In the genomic region with DNA sequence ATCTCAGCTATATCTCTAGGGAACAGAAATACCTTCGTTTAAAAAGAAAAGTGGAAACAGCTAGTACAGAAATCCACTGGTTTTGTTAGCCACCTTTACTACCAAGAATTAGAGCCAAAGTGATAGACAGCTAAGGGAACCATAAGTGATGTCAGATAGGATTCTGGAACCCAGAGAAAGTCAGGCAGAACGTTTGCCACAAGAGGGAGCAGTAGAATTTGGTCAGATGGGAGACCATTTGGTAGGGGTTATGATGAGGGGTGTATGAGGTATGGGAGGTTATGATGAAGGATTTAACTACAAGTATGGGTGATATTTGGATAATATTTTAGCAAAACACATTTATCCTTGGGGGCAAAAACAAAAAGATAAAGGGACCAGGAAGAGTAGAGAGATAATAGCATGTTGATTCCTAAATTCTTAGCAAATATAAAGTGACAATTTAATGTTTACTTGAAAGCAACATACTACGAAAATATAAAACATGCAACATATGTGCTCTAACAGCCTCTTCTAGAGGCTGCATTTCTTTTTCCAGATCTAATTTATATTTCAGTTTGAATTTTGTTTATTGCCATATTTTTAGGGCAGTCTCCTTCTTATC, we compare ENCODE assay signal across 8 cellular contexts. TPM values are rescaled to one million over a fixed set of nuclear protein-coding genes. Genes with fewer than 3 reads are reported as not detected.
DNase-seq lines count a peak whose midpoint lies in the region; ATAC-seq and TF ChIP-seq lines count a peak whose summit lies in the region.

No MANE protein-coding gene starts in this region.

- H3K9me3 Mint-ChIP-seq in CD14-positive monocyte = peaks cover 0 to 6% (median 5%) of the 10 kb centered on the region in 7 donors
- no peaks in the 10 kb centered on the region for H3K9me3 Mint-ChIP-seq in CD4-positive, alpha-beta T cell

- no peaks in the 10 kb centered on the region for H3K9me2 ChIP-seq in HCT116 (ENCODE audit: insufficient read depth)

- no peaks in the 10 kb centered on the region for H3K4me1 ChIP-seq in HCT116 (ENCODE audit: control insufficient read depth in 1 of 2, insufficient read depth in 2 of 2, low read length in 2 of 2)
- peaks cover 23% of the 10 kb centered on the region for H3K4me1 ChIP-seq in stomach smooth muscle (ENCODE audit: control insufficient read depth, insufficient read depth, low read length)

- H3K36me3 ChIP-seq in HCT116 (ENCODE audit: control insufficient read depth in 1 of 2, insufficient read depth in 2 of 2, low read length in 2 of 2) = no peaks in the 10 kb centered on the region
- H3K36me3 ChIP-seq in stomach smooth muscle (ENCODE audit: control insufficient read depth in 2 of 2, insufficient read depth in 2 of 2, low read length in 2 of 2) = peaks cover 2 to 7% of the 10 kb centered on the region in 2 donors

- H3K27me3 ChIP-seq in HCT116 (ENCODE audit: insufficient read depth, low read length) (no peaks in the 10 kb centered on the region), stomach smooth muscle (ENCODE audit: control insufficient read depth in 1 of 2, insufficient read depth in 2 of 2, low read length in 2 of 2) (no peaks in the 10 kb centered on the region)
- peaks cover 14% of the 10 kb centered on the region for H3K27me3 ChIP-seq in CD4-positive, alpha-beta T cell (ENCODE audit: control insufficient read depth, insufficient read depth, low read length)

- DNase-seq in CD14-positive monocyte (ENCODE audit: low spot score) (no peak), HCT116 (ENCODE audit: low read depth, low spot score) (peak; percentile 10), NCI-H82 (lab: John Stamatoyannopoulos, UW) (peak; percentile 90), fibroblast of gingiva (ENCODE audit: low read depth) (peak; percentile 31), GM19238 (ENCODE audit: insufficient read length, low spot score) (no peak)
- DNase-seq in NK-92 treated with Interleukin-12 subunit alpha and Interleukin-12 subunit beta, amount 100 ng/mL, for 24 hours (lab: John Stamatoyannopoulos, UW) = no peak
- no peak for DNase-seq in CD4-positive, alpha-beta T cell

- H3K9me3 ChIP-seq in HCT116 (ENCODE audit: control insufficient read depth in 1 of 2, insufficient read depth in 1 of 2, low read depth in 1 of 2, low read length in 2 of 2) (no peaks in the 10 kb centered on the region), stomach smooth muscle (ENCODE audit: control insufficient read depth in 2 of 2, low read length in 2 of 2) (no peaks in the 10 kb centered on the region)
- no peaks in the 10 kb centered on the region for H3K9me3 ChIP-seq in CD4-positive, alpha-beta T cell (ENCODE audit: control insufficient read depth, low read length)

- no peak overlapping the region for H3K4me3 Mint-ChIP-seq in CD14-positive monocyte
- no peak overlapping the region for H3K4me3 Mint-ChIP-seq in CD4-positive, alpha-beta T cell

- peak overlapping the region in 6 of 7 donors; percentile 33 to 84 (median 76) for H3K27ac Mint-ChIP-seq in CD14-positive monocyte
- H3K27ac Mint-ChIP-seq in CD4-positive, alpha-beta T cell = no peak overlapping the region

- peaks cover 69% of the 10 kb centered on the region for H3K4me1 Mint-ChIP-seq in CD14-positive monocyte
- peaks cover 21% of the 10 kb centered on the region for H3K4me1 Mint-ChIP-seq in CD4-positive, alpha-beta T cell (ENCODE audit: low read depth)

- POLR2A ChIA-PET in HCT116 (lab: Charles Lee) = no interaction called here
- POLR2A ChIA-PET in CD4-positive, alpha-beta T cell (lab: Charles Lee) = no interaction called here

- TF ChIP-seq CTCF in CD14-positive monocyte (IDR thresholded peaks at IDR 0.05) = peak; percentile 66
- TF ChIP-seq CTCF in HCT116 (IDR thresholded peaks at IDR 0.05 in 2 of 3, conservative IDR thresholded peaks at IDR 0.05 in 1 of 3; ENCODE audit: borderline replicate concordance in 1 of 3, insufficient read depth in 1 of 3, low read depth in 2 of 3, low read length in 2 of 3) = peak; percentile 23 to 66 (median 54); a peak in 4 of 6 replicates
- no peak for TF ChIP-seq CTCF in CD4-positive, alpha-beta T cell (IDR thresholded peaks at IDR 0.05)

- no peak overlapping the region for H2AFZ ChIP-seq in HCT116 (ENCODE audit: low read depth, low read length, poor library complexity, severe bottlenecking)

- no peaks in the 10 kb centered on the region for H3K79me2 ChIP-seq in HCT116 (ENCODE audit: insufficient read depth, low read length)

- TF ChIP-seq POLR2A in HCT116 (IDR thresholded peaks at IDR 0.05; ENCODE audit: borderline replicate concordance, extremely low read depth, insufficient read depth, insufficient read length) = no peak

- peak; percentile 81 for ATAC-seq in HCT116
- ATAC-seq in CD4-positive, alpha-beta T cell (ENCODE audit: poor library complexity) = no peak

- peaks cover 26 to 37% of the 10 kb centered on the region in 2 donors for H3K36me3 Mint-ChIP-seq in CD14-positive monocyte
- H3K36me3 Mint-ChIP-seq in CD4-positive, alpha-beta T cell (ENCODE audit: low read depth) = no peaks in the 10 kb centered on the region

- H3K4me2 ChIP-seq in HCT116 (ENCODE audit: low read length) = no peak overlapping the region

- peaks cover 0 to 2% (median 1%) of the 10 kb centered on the region in 3 donors for H3K27me3 Mint-ChIP-seq in CD14-positive monocyte (ENCODE audit: low read depth in 3 of 3)
- H3K27me3 Mint-ChIP-seq in CD4-positive, alpha-beta T cell = peaks cover 38% of the 10 kb centered on the region

- intact Hi-C loops in CD14-positive monocyte (cut with micrococcal nuclease) (loop anchor here (5.0 to 10.0 kb wide), 2 partner anchors 54 to 109 kb away; no protein-coding TSS in a partner anchor), HCT116 (cut with micrococcal nuclease) (loop anchor here (1.0 kb wide), 1 partner anchor 106 kb away; no protein-coding TSS in a partner anchor)
- intact Hi-C loops in CD4-positive, alpha-beta T cell (cut with DNase I, micrococcal nuclease) = no loop called here

- H3K27ac ChIP-seq in HCT116 (ENCODE audit: low read depth, low read length) = no peak overlapping the region
- H3K27ac ChIP-seq in stomach smooth muscle (ENCODE audit: low read length) = peak overlapping the region; percentile 26
- H3K27ac ChIP-seq in CD4-positive, alpha-beta T cell (ENCODE audit: low read depth, low read length) = no peak overlapping the region

- no peak overlapping the region for H3K4me3 ChIP-seq in HCT116 (replicated peaks in 1 of 2; ENCODE audit: low read depth in 1 of 2, low read length in 2 of 2)
- H3K4me3 ChIP-seq in stomach smooth muscle (ENCODE audit: low read length in 2 of 2) = no peak overlapping the region

- H4K20me1 ChIP-seq in HCT116 (ENCODE audit: insufficient read depth) = no peaks in the 10 kb centered on the region

- no TSS peak for BruUV-seq in HCT116 (replicated peaks; lab: Mats Ljungman, UMichigan)

- H3K9ac ChIP-seq in HCT116 (ENCODE audit: low read length) (no peak overlapping the region), stomach smooth muscle (ENCODE audit: low read length in 2 of 2) (no peak overlapping the region)

- CTCF ChIA-PET in HCT116 (lab: Charles Lee) = interaction anchor here (0.7 to 1.2 kb wide), 6 partner anchors 10 to 1016 kb away, joined by 3 to 4 read pairs (median 3); no protein-coding TSS in a partner anchor
- CTCF ChIA-PET in CD4-positive, alpha-beta T cell (lab: Charles Lee) = no interaction called here

- TF ChIP-seq RAD21 in HCT116 (IDR thresholded peaks at IDR 0.05; ENCODE audit: low read depth) = peak; percentile 37; the same call in 1 of the 2 replicates

- RAD21 ChIA-PET in HCT116 (lab: Charles Lee; ENCODE audit: low non-redundant PET in 1 of 2, low total read pairs in 2 of 2, uncharacterized antibody in 2 of 2, unreplicated experiment in 2 of 2) = no interaction called here

TF ChIP-seq in HCT116, 20 proteins besides CTCF, POLR2A, EP300 and RAD21:
- TF ChIP-seq, protein P1, sequence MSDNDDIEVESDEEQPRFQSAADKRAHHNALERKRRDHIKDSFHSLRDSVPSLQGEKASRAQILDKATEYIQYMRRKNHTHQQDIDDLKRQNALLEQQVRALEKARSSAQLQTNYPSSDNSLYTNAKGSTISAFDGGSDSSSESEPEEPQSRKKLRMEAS (IDR thresholded peaks at IDR 0.05) = no peak
- TF ChIP-seq ZFX (IDR thresholded peaks at IDR 0.05) = no peak
- TF ChIP-seq, protein P2, sequence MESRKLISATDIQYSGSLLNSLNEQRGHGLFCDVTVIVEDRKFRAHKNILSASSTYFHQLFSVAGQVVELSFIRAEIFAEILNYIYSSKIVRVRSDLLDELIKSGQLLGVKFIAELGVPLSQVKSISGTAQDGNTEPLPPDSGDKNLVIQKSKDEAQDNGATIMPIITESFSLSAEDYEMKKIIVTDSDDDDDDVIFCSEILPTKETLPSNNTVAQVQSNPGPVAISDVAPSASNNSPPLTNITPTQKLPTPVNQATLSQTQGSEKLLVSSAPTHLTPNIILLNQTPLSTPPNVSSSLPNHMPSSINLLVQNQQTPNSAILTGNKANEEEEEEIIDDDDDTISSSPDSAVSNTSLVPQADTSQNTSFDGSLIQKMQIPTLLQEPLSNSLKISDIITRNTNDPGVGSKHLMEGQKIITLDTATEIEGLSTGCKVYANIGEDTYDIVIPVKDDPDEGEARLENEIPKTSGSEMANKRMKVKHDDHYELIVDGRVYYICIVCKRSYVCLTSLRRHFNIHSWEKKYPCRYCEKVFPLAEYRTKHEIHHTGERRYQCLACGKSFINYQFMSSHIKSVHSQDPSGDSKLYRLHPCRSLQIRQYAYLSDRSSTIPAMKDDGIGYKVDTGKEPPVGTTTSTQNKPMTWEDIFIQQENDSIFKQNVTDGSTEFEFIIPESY (IDR thresholded peaks at IDR 0.05; ENCODE audit: extremely low read depth, insufficient replicate concordance, low read length) = no peak
TF ChIP-seq in HCT116: peak in this region for 0.

RNA-seq across cellular contexts. Expression of a gene that starts 3.3 kb away (rescaled TPM):
- polyA plus RNA-seq in CD14-positive monocyte = 10 to 100 TPM; 16.9 to 18.2 TPM
- total RNA-seq in HCT116 (2021; ENCODE audit: unreplicated experiment) = 0.07 TPM
- not detected in 2 replicates for polyA plus RNA-seq in HCT116 (2012)
- total RNA-seq in CD4-positive, alpha-beta T cell = under 1 TPM; 0.47 to 0.59 TPM

Comparison
In these comparisons a context has a peak if more than half of its experiments do, and no peak if none do; other contexts are left out.
1. DNase-seq: peak in HCT116 (single experiment), NCI-H82 (single experiment) and fibroblast of gingiva (single experiment); none in CD14-positive monocyte (single experiment), NK-92 treated with Interleukin-12 subunit alpha and Interleukin-12 subunit beta, amount 100 ng/mL, for 24 hours (single experiment), CD4-positive, alpha-beta T cell (0 of 10) and GM19238 (single experiment).
2. intact Hi-C loops: an anchor here in CD14-positive monocyte (5.0 to 10.0 kb wide) and HCT116 (1.0 kb wide); none called in CD4-positive, alpha-beta T cell.